In the genomic region with DNA sequence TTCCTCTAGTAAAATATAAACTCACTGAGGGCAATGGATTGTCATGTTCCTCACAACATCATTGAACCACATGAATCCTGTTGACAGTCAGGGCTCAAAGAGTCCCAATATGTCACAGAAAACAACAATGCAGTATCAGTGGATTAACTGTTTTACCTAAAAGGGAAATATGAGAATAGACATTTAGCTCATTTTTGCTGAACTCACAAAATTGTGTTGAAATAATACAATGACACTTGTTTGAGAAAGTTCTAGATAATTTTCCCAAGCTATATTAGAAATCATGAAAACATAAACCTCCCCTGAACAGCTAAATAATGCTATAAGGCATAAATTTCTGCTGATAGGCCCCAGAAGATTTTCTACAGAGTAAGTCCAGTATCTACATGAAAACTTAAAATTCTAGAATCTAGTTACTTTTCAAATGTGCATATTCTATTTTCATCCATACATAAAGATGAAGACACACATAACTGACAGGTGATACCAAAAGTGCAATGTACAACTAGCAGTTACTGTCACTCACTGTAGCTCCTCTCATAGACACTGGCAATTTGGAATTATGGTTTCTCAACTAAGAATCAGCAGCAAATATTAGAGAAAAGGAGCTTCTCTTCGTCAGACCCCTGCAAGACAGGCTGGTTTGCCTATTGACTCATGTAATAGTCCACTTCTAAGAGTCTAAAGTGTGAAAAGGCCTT, we compare ENCODE assay signal across 34 cellular contexts.
"Had no signal": no experiment of that assay in that cellular context is flagged by ENCODE, and none has a peak within 500 bp of the region (broad histone marks: within the 10 kb centered on the region; RNA-seq: fewer than 3 reads in every experiment).

No MANE protein-coding gene starts in this region.

- H3K27ac ChIP-seq: adrenal gland, body of pancreas, brain microvascular endothelial cell, breast epithelium, VCaP had no signal

- FAIRE-seq: TTC549 had no signal

- H3K4me3 ChIP-seq: adrenal gland, body of pancreas, breast epithelium had no signal

- H3K27me3 ChIP-seq: adrenal gland, body of pancreas, brain microvascular endothelial cell, breast epithelium had no signal

- DNase-seq: activated B cell treated with CpG ODN at 0.5 μM for 24 hours; activated CD4-positive, alpha-beta memory T cell treated with anti-CD3 and anti-CD28 coated beads for 36 hours; activated CD4-positive, alpha-beta T cell treated with anti-CD3 and anti-CD28 coated beads for 4 hours; activated CD4-positive, alpha-beta T cell treated with anti-CD3 and anti-CD28 coated beads, Interleukin-2, amount 10 ng/mL, durations not matched to agents 24 days and 14 days; activated CD4-positive, alpha-beta T cell treated with anti-CD3 and anti-CD28 coated beads, Interleukin-2, amount 50 U/mL, for 1 hour; activated CD4-positive, alpha-beta T cell treated with anti-CD3 and anti-CD28 coated beads, Interleukin-2, amount 50 U/mL, for 4 hours; activated CD4-positive, CD25-positive, alpha-beta regulatory T cell treated with anti-CD3 and anti-CD28 coated beads, Interleukin-2, amount 50 U/mL, for 72 hours; activated CD8-positive, alpha-beta memory T cell treated with anti-CD3 and anti-CD28 coated beads, Interleukin-2, amount 50 U/mL, for 4 hours; activated CD8-positive, alpha-beta T cell treated with anti-CD3 and anti-CD28 coated beads for 36 hours; activated effector memory CD4-positive, alpha-beta T cell treated with anti-CD3 and anti-CD28 coated beads, Interleukin-2, amount 50 U/mL, for 16 hours; activated gamma-delta T cell treated with Interleukin-2 at 50 U/mL for 16 hours; activated naive CD4-positive, alpha-beta T cell; activated naive CD4-positive, alpha-beta T cell treated with anti-CD3 and anti-CD28 coated beads for 36 hours; activated naive CD4-positive, alpha-beta T cell treated with anti-CD3 and anti-CD28 coated beads, Interleukin-2, amount 50 U/mL, for 16 hours; activated naive CD8-positive, alpha-beta T cell treated with anti-CD3 and anti-CD28 coated beads for 36 hours; activated T-cell treated with anti-CD3 and anti-CD28 coated beads for 4 hours; activated T-cell treated with anti-CD3 and anti-CD28 coated beads, Interleukin-2, amount 50 U/mL, for 1 hour; activated T-cell treated with anti-CD3 and anti-CD28 coated beads, Interleukin-2, amount 50 U/mL, for 4 hours; activated T-cell treated with anti-CD3 and anti-CD28 coated beads, Interleukin-2, amount 50 U/mL, for 72 hours; adrenal gland; amniotic stem cell; aorta; body of pancreas; brain microvascular endothelial cell; central memory CD4-positive, alpha-beta T cell; cerebellar nuclear complex; T-helper 1 cell; T-helper 2 cell; T-helper 9 cell had no signal

- H3K36me3 ChIP-seq: adrenal gland, brain microvascular endothelial cell, breast epithelium had no signal

- H3K9me3 ChIP-seq: adrenal gland, body of pancreas, breast epithelium had no signal

- H3K4me1 ChIP-seq: adrenal gland, body of pancreas, breast epithelium had no signal

- ATAC-seq: activated CD8-positive, alpha-beta T cell treated with anti-CD3 and anti-CD28 coated beads for 36 hours; activated naive CD4-positive, alpha-beta T cell treated with anti-CD3 and anti-CD28 coated beads, Interleukin-2, amount 50 U/mL, for 72 hours; activated T-cell treated with anti-CD3 and anti-CD28 coated beads, Interleukin-2, amount 50 U/mL, for 4 hours; activated T-cell treated with anti-CD3 and anti-CD28 coated beads, Interleukin-2, amount 50 U/mL, for 72 hours; activated T-helper 17 cell treated with anti-CD3 and anti-CD28 coated beads, Interleukin-2, amount 50 U/mL, for 72 hours; body of pancreas had no signal
